15 cellular contexts compared by ENCODE assay signal in the genomic region with DNA sequence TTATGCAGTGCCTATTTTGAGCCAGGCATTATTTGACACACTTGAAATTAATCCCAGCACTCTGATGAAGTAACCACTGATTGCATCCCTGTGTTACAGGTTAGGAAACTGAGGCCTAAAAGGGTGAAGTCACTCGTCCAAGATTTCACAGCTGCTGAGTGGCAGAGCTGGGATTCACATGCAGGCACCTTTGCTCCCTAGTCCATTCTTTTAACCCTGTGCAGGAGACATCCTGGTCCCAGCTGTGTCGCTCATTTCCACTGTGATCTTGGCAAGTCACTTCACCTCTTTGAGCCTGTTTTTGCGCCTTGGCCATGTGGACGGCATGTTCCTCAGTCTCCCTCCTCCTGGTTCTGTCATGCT.
DNase-seq lines count a peak whose midpoint lies in the region; ATAC-seq, FAIRE-seq and TF ChIP-seq lines count a peak whose summit lies in the region.
"Had no signal": no experiment of that assay in that cellular context is flagged by ENCODE, and none has a peak within 500 bp of the region (broad histone marks: within the 10 kb centered on the region; RNA-seq: fewer than 3 reads in every experiment).

No MANE protein-coding gene starts in this region.

- H3K9me3 ChIP-seq in KOPT-K1 (ENCODE audit: insufficient read depth, low read length, poor library complexity, severe bottlenecking) = no peaks in the 10 kb centered on the region
- H3K9me3 ChIP-seq in endothelial cell of umbilical vein (replicated peaks; ENCODE audit: control insufficient read depth, insufficient read depth, low read length) = no peaks in the 10 kb centered on the region
- H3K9me3 ChIP-seq in mucosa of descending colon = no peaks in the 10 kb centered on the region
- H3K9me3 ChIP-seq in thoracic aorta = no peaks in the 10 kb centered on the region
- H3K9me3 ChIP-seq: HAP-1 had no signal

- H3K4me1 ChIP-seq in endothelial cell of umbilical vein (ENCODE audit: control insufficient read depth, extremely low read depth, insufficient read depth, low read length) (peaks cover 21% of the 10 kb centered on the region), mucosa of descending colon (ENCODE audit: low read depth) (peaks cover 40% of the 10 kb centered on the region), thoracic aorta (ENCODE audit: control insufficient read depth in 1 of 2, low read depth in 2 of 2) (peaks cover 22 to 52% of the 10 kb centered on the region in 2 donors)

- FAIRE-seq in endothelial cell of umbilical vein (lab: Jason Lieb, UNC) = peak; percentile 70
- FAIRE-seq: G401.6, GM12891 had no signal

- H3K4me3 ChIP-seq in endothelial cell of umbilical vein (replicated peaks in 1 of 3; ENCODE audit: insufficient read depth in 1 of 3, low read depth in 1 of 3, low read length in 3 of 3) (no peak overlapping the region), mucosa of descending colon (no peak overlapping the region), thoracic aorta (no peak overlapping the region)
- H3K4me3 ChIP-seq: HAP-1 had no signal

- no peak for TF ChIP-seq POLR2A in endothelial cell of umbilical vein (IDR thresholded peaks at IDR 0.05; ENCODE audit: low read depth, low read length)

- H4K20me1 ChIP-seq in endothelial cell of umbilical vein (replicated peaks; ENCODE audit: control insufficient read depth, extremely low read depth, insufficient read depth, low read length) = no peaks in the 10 kb centered on the region

- dilution Hi-C loops in endothelial cell of umbilical vein (cut with MboI; ENCODE audit: extremely low pct_ligation_motif_present, low sequenced_read_pairs) = no loop called here

- TF ChIP-seq CTCF in endothelial cell of umbilical vein (IDR thresholded peaks at IDR 0.05; ENCODE audit: extremely low read depth in 1 of 2, insufficient read depth in 1 of 2, low read depth in 1 of 2, low read length in 2 of 2) = no peak
- TF ChIP-seq CTCF in mucosa of descending colon (IDR thresholded peaks at IDR 0.05) = no peak
- TF ChIP-seq CTCF in thoracic aorta (IDR thresholded peaks at IDR 0.05) = no peak

- H3K27me3 ChIP-seq in endothelial cell of umbilical vein (ENCODE audit: control insufficient read depth in 2 of 2, insufficient read depth in 2 of 2, low read length in 2 of 2) = no peaks in the 10 kb centered on the region
- no peaks in the 10 kb centered on the region for H3K27me3 ChIP-seq in thoracic aorta (replicated peaks; ENCODE audit: insufficient read depth)

- no peak overlapping the region for H2AFZ ChIP-seq in endothelial cell of umbilical vein (ENCODE audit: low read depth, low read length)

- H3K36me3 ChIP-seq in KOPT-K1 (ENCODE audit: insufficient read depth, low read length) = peaks cover 35% of the 10 kb centered on the region
- no peaks in the 10 kb centered on the region for H3K36me3 ChIP-seq in endothelial cell of umbilical vein (ENCODE audit: control insufficient read depth in 2 of 2, extremely low read depth in 1 of 2, insufficient read depth in 2 of 2, low read length in 2 of 2)
- H3K36me3 ChIP-seq in mucosa of descending colon (ENCODE audit: low read depth) = no peaks in the 10 kb centered on the region
- no peaks in the 10 kb centered on the region for H3K36me3 ChIP-seq in thoracic aorta
- H3K36me3 ChIP-seq: HAP-1 had no signal

- H3K79me2 ChIP-seq in endothelial cell of umbilical vein (ENCODE audit: control insufficient read depth, insufficient read depth, low read length) = peaks cover 15% of the 10 kb centered on the region

- H3K27ac ChIP-seq in KOPT-K1 (ENCODE audit: low read depth, low read length, poor library complexity, severe bottlenecking) (peak overlapping the region; percentile 37), endothelial cell of umbilical vein (ENCODE audit: insufficient read depth, low read depth, low read length) (peak overlapping the region; percentile 2), thoracic aorta (peak overlapping the region; percentile 76 to 77)

- H3K9ac ChIP-seq in endothelial cell of umbilical vein (replicated peaks; ENCODE audit: extremely low read depth, insufficient read depth, low read length) = no peak overlapping the region

- POLR2A ChIA-PET in endothelial cell of umbilical vein (lab: Charles Lee) = no interaction called here

- CTCF ChIA-PET in endothelial cell of umbilical vein (lab: Charles Lee) = interaction anchor here (0.9 to 7.3 kb wide), 17 partner anchors 12 to 169 kb away, joined by 3 to 118 read pairs (median 6); partner anchors contain the start of gene SMAD6

- no peaks in the 10 kb centered on the region for H3K9me1 ChIP-seq in endothelial cell of umbilical vein (replicated peaks; ENCODE audit: control insufficient read depth, extremely low read depth, insufficient read depth, low read length)

- intact Hi-C loops in endothelial cell of umbilical vein (cut with micrococcal nuclease) = no loop called here
- intact Hi-C loops in mucosa of descending colon (cut with DNase I, micrococcal nuclease) = loop anchor here (5.0 to 10.0 kb wide), 3 partner anchors 82 to 158 kb away; no protein-coding TSS in a partner anchor

- peak; percentile 12 for ATAC-seq in mucosa of descending colon
- ATAC-seq in thoracic aorta (ENCODE audit: insufficient number of reproducible peaks, low FRiP score, low read depth) = no peak
- no peak for ATAC-seq in HG02840 (IDR thresholded peaks at IDR 0.05; ENCODE audit: low FRiP score, unreplicated experiment)
- ATAC-seq in HG02885 (IDR thresholded peaks at IDR 0.05; ENCODE audit: poor library complexity, unreplicated experiment) = no peak
- no peak for ATAC-seq in HG03097 (IDR thresholded peaks at IDR 0.05; ENCODE audit: low FRiP score, unreplicated experiment)
- ATAC-seq: stimulated activated effector memory CD8-positive, alpha-beta T cell treated with anti-CD3 and anti-CD28 coated beads, Interleukin-12 subunit alpha, Interleukin-12 subunit beta, amount 100 ng/mL, for 72 hours; T-helper 17 cell had no signal

- no TSS peak for BruUV-seq in endothelial cell of umbilical vein (replicated peaks; lab: Mats Ljungman, UMichigan)

- DNase-seq in endothelial cell of umbilical vein (ENCODE audit: low read depth, low spot score) (no peak), mucosa of descending colon (no peak), thoracic aorta (ENCODE audit: low spot score) (no peak)
- no peak for DNase-seq in activated CD4-positive, alpha-beta T cell treated with anti-CD3 and anti-CD28 coated beads for 4 hours
- DNase-seq: activated CD4-positive, CD25-positive, alpha-beta regulatory T cell treated with anti-CD3 and anti-CD28 coated beads, Interleukin-2, amount 50 U/mL, for 72 hours; NCI-H1092 treated with DMSO at 0.1 percent for 48 hours; T-helper 17 cell had no signal

- H3K4me2 ChIP-seq in endothelial cell of umbilical vein (ENCODE audit: insufficient read depth, low read length) = no peak overlapping the region

TF ChIP-seq in endothelial cell of umbilical vein, 7 proteins besides CTCF, POLR2A, EP300 and RAD21:
- TF ChIP-seq POLR2AphosphoS5 (IDR thresholded peaks at IDR 0.05; ENCODE audit: insufficient read depth, low read depth, low read length) = no peak
- no peak for TF ChIP-seq MYC (IDR thresholded peaks at IDR 0.05; ENCODE audit: low read depth, low read length)
- TF ChIP-seq JUN (IDR thresholded peaks at IDR 0.05; ENCODE audit: borderline replicate concordance, insufficient read depth, insufficient read length, low read depth) = no peak
- TF ChIP-seq EZH2 (IDR thresholded peaks at IDR 0.05; ENCODE audit: borderline replicate concordance, low read depth, low read length, severe bottlenecking) = no peak
- no peak for TF ChIP-seq GATA2 (IDR thresholded peaks at IDR 0.05; ENCODE audit: insufficient read depth, insufficient read length, low read depth, low read length)
- TF ChIP-seq FOS (IDR thresholded peaks at IDR 0.05; ENCODE audit: borderline replicate concordance, insufficient read depth, low read length) = no peak

Comparison
In these comparisons a context has a peak if more than half of its experiments do, and no peak if none do; other contexts are left out.
1. H3K27ac ChIP-seq: peak in every context shown above with its lines; median percentile 76 in thoracic aorta; 37 in KOPT-K1; 2 in endothelial cell of umbilical vein.